38 cellular contexts compared by ENCODE assay signal in the genomic region with DNA sequence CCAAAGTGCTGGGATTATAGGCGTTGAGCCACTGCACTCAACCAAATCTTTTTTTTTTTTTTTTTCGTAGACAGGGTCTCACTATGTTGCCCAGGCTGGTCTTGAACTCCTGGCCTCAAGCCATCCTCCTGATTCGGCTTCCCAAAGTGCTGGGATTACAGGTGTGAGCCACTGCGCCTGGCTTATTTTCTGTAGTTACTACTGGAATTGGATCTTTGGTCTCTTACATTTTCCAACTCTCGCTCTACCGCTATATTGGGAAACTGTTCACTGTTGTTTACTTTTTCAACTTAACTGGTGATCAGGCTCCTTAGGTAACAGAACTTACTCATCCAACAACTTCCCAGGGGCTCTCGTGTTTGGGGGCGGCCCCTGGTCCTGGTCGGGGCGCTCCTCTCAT. TPM values are rescaled to one million over a fixed set of nuclear protein-coding genes. Genes with fewer than 3 reads are reported as not detected.
"Had no signal": no experiment of that assay in that cellular context is flagged by ENCODE, and none has a peak within 500 bp of the region (broad histone marks: within the 10 kb centered on the region; RNA-seq: fewer than 3 reads in every experiment).

No MANE protein-coding gene starts in this region.

- H3K27ac ChIP-seq: adrenal gland, ascending aorta, body of pancreas, brain microvascular endothelial cell, breast epithelium, cardiac muscle cell had no signal

- H3K4me3 ChIP-seq: adrenal gland, ascending aorta, body of pancreas, breast epithelium, cardiac muscle cell had no signal

- H3K4me1 ChIP-seq: adrenal gland, ascending aorta, body of pancreas, breast epithelium had no signal

- H3K27me3 ChIP-seq: adrenal gland, ascending aorta, body of pancreas, brain microvascular endothelial cell, breast epithelium, cardiac muscle cell had no signal

- FAIRE-seq: astrocyte, bronchial epithelial cell had no signal

- ATAC-seq: activated naive CD4-positive, alpha-beta T cell treated with anti-CD3 and anti-CD28 coated beads, Interleukin-2, amount 50 U/mL, for 72 hours; activated naive CD8-positive, alpha-beta T cell treated with anti-CD3 and anti-CD28 coated beads, Interleukin-2, amount 50 U/mL, for 24 hours; activated T-cell treated with anti-CD3 and anti-CD28 coated beads, Interleukin-2, amount 50 U/mL, for 4 hours; activated T-cell treated with anti-CD3 and anti-CD28 coated beads, Interleukin-2, amount 50 U/mL, for 72 hours; activated T-helper 17 cell treated with anti-CD3 and anti-CD28 coated beads, Interleukin-2, amount 50 U/mL, for 72 hours; body of pancreas had no signal

- DNase-seq: activated effector memory CD4-positive, alpha-beta T cell treated with anti-CD3 and anti-CD28 coated beads, Interleukin-2, amount 50 U/mL, for 16 hours; activated effector memory CD4-positive, alpha-beta T cell treated with Interleukin-2 at 50 U/mL for 16 hours; activated gamma-delta T cell; activated gamma-delta T cell treated with Interleukin-2 at 50 U/mL for 16 hours; activated naive CD4-positive, alpha-beta T cell; activated naive CD4-positive, alpha-beta T cell treated with anti-CD3 and anti-CD28 coated beads for 36 hours; activated naive CD4-positive, alpha-beta T cell treated with anti-CD3 and anti-CD28 coated beads, Interleukin-2, amount 10 ng/mL, durations not matched to agents 7 days and 5 days; activated naive CD4-positive, alpha-beta T cell treated with anti-CD3 and anti-CD28 coated beads, Interleukin-2, amount 50 U/mL, for 16 hours; activated naive CD4-positive, alpha-beta T cell treated with Interleukin-2 at 50 U/mL for 16 hours; activated naive CD8-positive, alpha-beta T cell treated with anti-CD3 and anti-CD28 coated beads for 36 hours; activated naive CD8-positive, alpha-beta T cell treated with anti-CD3 and anti-CD28 coated beads, Interleukin-2, amount 10 ng/mL, durations not matched to agents 7 days and 5 days; activated naive CD8-positive, alpha-beta T cell treated with anti-CD3 and anti-CD28 coated beads, Interleukin-2, amount 50 U/mL, for 24 hours; activated T-cell treated with anti-CD3 and anti-CD28 coated beads, Interleukin-2, amount 50 U/mL, for 24 hours; activated T-cell treated with anti-CD3 and anti-CD28 coated beads, Interleukin-2, amount 50 U/mL, for 4 hours; activated T-cell treated with anti-CD3 and anti-CD28 coated beads, Interleukin-2, amount 50 U/mL, for 48 hours; activated T-cell treated with anti-CD3 and anti-CD28 coated beads, Interleukin-2, amount 50 U/mL, for 72 hours; adrenal gland; amniotic stem cell; amygdala; anterior cingulate cortex; aorta; body of pancreas; brain microvascular endothelial cell; caudate nucleus; central memory CD4-positive, alpha-beta T cell; cerebellar nuclear complex had no signal

RNA-seq across cellular contexts. Expression of gene OR1F1, which starts 32.8 kb away (rescaled TPM):
- total RNA-seq: activated naive CD4-positive, alpha-beta T cell treated with anti-CD3 and anti-CD28 coated beads for 36 hours; activated naive CD4-positive, alpha-beta T cell treated with anti-CD3 and anti-CD28 coated beads, Interleukin-2, amount 50 U/mL, for 72 hours; activated naive CD8-positive, alpha-beta T cell treated with anti-CD3 and anti-CD28 coated beads for 36 hours; activated naive CD8-positive, alpha-beta T cell treated with anti-CD3 and anti-CD28 coated beads, Interleukin-2, amount 10 ng/mL, durations not matched to agents 7 days and 5 days; activated T-cell treated with anti-CD3 and anti-CD28 coated beads, Interleukin-2, amount 50 U/mL, for 4 hours; activated T-helper 1 cell treated with anti-CD3 and anti-CD28 coated beads, Interleukin-12 subunit alpha, Interleukin-12 subunit beta, Interleukin-2, Interleukin-4 antibody, amounts not matched to agents 30 ng/mL and 10 ng/mL and 1 ng/mL, durations not matched to agents 14 hours and 24 hours and 36 hours; activated T-helper 2 cell treated with anti-CD3 and anti-CD28 coated beads, Interferon-gamma antibody, Interleukin-2, Interleukin-4, amounts not matched to agents 10 μg/mL and 5 μg/mL and 100 μg/mL, durations not matched to agents 14 hours and 24 hours and 36 hours; adrenal gland; aorta; ascending aorta; body of pancreas; breast epithelium; bronchial epithelial cell; cardiac muscle cell; cardiac septum had no signal
- polyA plus RNA-seq: adipose tissue, adrenal gland, aorta, cardiac muscle cell had no signal

RNA-seq across cellular contexts. Expression of gene MEFV, which starts 35.6 kb away (rescaled TPM):
- total RNA-seq: activated T-helper 1 cell treated with anti-CD3 and anti-CD28 coated beads, Interleukin-12 subunit alpha, Interleukin-12 subunit beta, Interleukin-2, Interleukin-4 antibody, amounts not matched to agents 30 ng/mL and 10 ng/mL and 1 ng/mL, durations not matched to agents 14 hours and 24 hours and 36 hours; astrocyte; bronchial epithelial cell; cardiac muscle cell; chondrocyte had no signal
- polyA plus RNA-seq: cardiac muscle cell had no signal
